25 cellular contexts compared by ENCODE assay signal in the genomic region with DNA sequence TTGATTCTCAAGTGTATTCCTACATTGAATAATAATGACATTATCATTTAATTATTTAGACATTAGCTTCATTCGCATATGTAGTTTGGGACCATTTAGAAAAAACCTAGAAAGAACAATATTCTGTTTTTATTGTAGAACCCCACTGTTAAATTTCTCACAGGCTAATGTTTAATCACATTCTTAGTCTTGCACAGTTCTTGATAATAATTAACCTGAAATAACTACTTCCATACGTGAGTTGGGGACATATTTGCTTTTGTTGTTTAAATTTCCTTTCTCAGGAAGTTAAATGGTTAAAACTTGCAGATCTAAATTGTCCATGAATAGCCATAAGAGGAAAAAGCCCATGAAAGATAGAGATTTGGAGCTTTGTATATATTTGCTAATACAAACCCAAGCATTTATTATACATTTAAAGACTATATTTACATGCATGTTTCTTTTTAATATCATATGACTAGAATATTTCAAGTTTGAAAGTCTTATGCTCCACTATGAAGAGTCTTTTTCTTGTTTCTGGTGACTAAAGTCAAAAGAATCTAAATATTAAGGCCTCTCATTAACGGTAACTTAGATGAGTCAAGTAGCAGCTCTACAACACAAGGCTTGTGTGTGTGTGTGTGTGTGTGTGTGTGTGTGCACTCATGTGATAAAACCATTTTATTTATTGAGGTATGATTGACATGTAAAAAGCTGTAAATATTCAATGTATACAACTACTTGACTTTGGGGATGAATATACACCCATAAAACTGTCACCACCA.
"Had no signal": no experiment of that assay in that cellular context is flagged by ENCODE, and none has a peak within 500 bp of the region (broad histone marks: within the 10 kb centered on the region; RNA-seq: fewer than 3 reads in every experiment).

No MANE protein-coding gene starts in this region.

- H3K4me1 ChIP-seq: colonic mucosa, gastrocnemius medialis, left lung, lower lobe of right lung, stomach, suprapubic skin, tibial nerve had no signal

- H3K36me3 Mint-ChIP-seq: activated naive CD8-positive, alpha-beta T cell; natural killer cell; stimulated activated naive B cell treated with anti-CD40 and anti-IgM and Interleukin-4, amounts not matched to agents 10 μg/mL and 1 μg/mL and 100 μg/mL, for 72 hours had no signal

- H3K27me3 Mint-ChIP-seq: activated naive CD8-positive, alpha-beta T cell; stimulated activated naive B cell treated with anti-CD40 and anti-IgM and Interleukin-4, amounts not matched to agents 10 μg/mL and 1 μg/mL and 100 μg/mL, for 72 hours had no signal

- DNase-seq: activated CD4-positive, alpha-beta T cell treated with anti-CD3 and anti-CD28 coated beads for 48 hours; activated CD4-positive, alpha-beta T cell treated with anti-CD3 and anti-CD28 coated beads, Interleukin-2, amount 50 U/mL, for 48 hours; activated CD8-positive, alpha-beta memory T cell treated with anti-CD3 and anti-CD28 coated beads for 24 hours; activated effector memory CD4-positive, alpha-beta T cell treated with Interleukin-2 at 50 U/mL for 16 hours; activated naive CD4-positive, alpha-beta T cell treated with Interleukin-2 at 50 U/mL for 16 hours; anterior cingulate cortex; colonic mucosa; effector CD8-positive, alpha-beta T cell; gastrocnemius medialis; left lung; lower lobe of right lung; mesendoderm; natural killer cell; retina; stimulated activated CD4-positive, alpha-beta T cell treated with anti-CD3 and anti-CD28 coated beads, Interleukin-15, amount 100 ng/mL, for 24 hours; stimulated activated CD4-positive, alpha-beta T cell treated with anti-CD3 and anti-CD28 coated beads, Interleukin-2, amount 100 ng/mL, for 24 hours; stimulated activated naive B cell treated with anti-CD40 and anti-IgM and Interleukin-4, amounts not matched to agents 10 μg/mL and 1 μg/mL and 100 μg/mL, for 72 hours; stomach; T-helper 1 cell had no signal

- H3K4me3 ChIP-seq: colonic mucosa, gastrocnemius medialis, hepatocyte, left lung, lower lobe of right lung, smooth muscle cell, stomach, suprapubic skin, tibial nerve had no signal

- H3K27ac ChIP-seq: colonic mucosa, gastrocnemius medialis, hepatocyte, left lung, lower lobe of right lung, stomach, suprapubic skin, tibial nerve had no signal

- H3K27me3 ChIP-seq: colonic mucosa, gastrocnemius medialis, hepatocyte, left lung, stomach, suprapubic skin, tibial nerve had no signal

- H3K4me1 Mint-ChIP-seq: natural killer cell; stimulated activated naive B cell treated with anti-CD40 and anti-IgM and Interleukin-4, amounts not matched to agents 10 μg/mL and 1 μg/mL and 100 μg/mL, for 72 hours had no signal

- ATAC-seq: gastrocnemius medialis; left lung; lower lobe of right lung; natural killer cell; stimulated activated naive B cell treated with anti-CD40 and anti-IgM and Interleukin-4, amounts not matched to agents 10 μg/mL and 1 μg/mL and 100 μg/mL, for 72 hours had no signal

- H3K27ac Mint-ChIP-seq: activated naive CD8-positive, alpha-beta T cell; natural killer cell; stimulated activated naive B cell treated with anti-CD40 and anti-IgM and Interleukin-4, amounts not matched to agents 10 μg/mL and 1 μg/mL and 100 μg/mL, for 72 hours; T-helper 2 cell treated with Interferon-gamma antibody and Interleukin-4, amounts not matched to agents 5 μg/mL and 100 μg/mL, for 36 hours had no signal

- H3K4me3 Mint-ChIP-seq: activated naive CD8-positive, alpha-beta T cell; natural killer cell; stimulated activated naive B cell treated with anti-CD40 and anti-IgM and Interleukin-4, amounts not matched to agents 10 μg/mL and 1 μg/mL and 100 μg/mL, for 72 hours; T-helper 2 cell treated with Interferon-gamma antibody and Interleukin-4, amounts not matched to agents 5 μg/mL and 100 μg/mL, for 36 hours had no signal

- H3K9me3 ChIP-seq: colonic mucosa, gastrocnemius medialis had no signal

- H3K36me3 ChIP-seq: colonic mucosa, gastrocnemius medialis, left lung, lower lobe of right lung, stomach, suprapubic skin, tibial nerve had no signal
